ENCODE assay signal across 8 cellular contexts in the genomic region with DNA sequence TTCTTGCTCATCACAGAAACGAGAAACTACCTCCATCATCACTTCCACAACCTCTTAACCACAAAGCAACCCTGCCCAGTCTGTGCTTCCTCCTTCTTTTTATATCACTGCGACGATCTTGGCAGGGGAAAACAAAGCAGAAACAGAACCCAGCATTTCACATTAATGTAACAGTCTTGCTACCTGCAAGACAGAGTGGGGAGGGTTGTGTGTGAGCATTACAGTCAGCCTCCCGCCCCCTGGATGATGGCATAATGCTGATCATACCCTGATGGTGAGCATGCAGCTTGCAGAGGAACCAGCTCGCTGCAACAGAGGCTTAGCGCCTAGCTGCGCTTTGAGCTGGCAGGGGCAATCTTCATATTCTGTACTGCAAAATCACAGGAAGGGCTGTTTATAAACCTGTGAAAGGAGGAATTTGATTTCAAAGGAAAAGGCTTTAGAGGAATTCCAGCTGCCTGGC.
DNase-seq lines count a peak whose midpoint lies in the region; ATAC-seq, FAIRE-seq and TF ChIP-seq lines count a peak whose summit lies in the region.

No MANE protein-coding gene starts in this region.

- no peaks in the 10 kb centered on the region for H3K27me3 ChIP-seq in bronchial epithelial cell (ENCODE audit: control insufficient read depth, insufficient read depth, low read length)

- H3K4me3 ChIP-seq in bronchial epithelial cell (ENCODE audit: low read depth, low read length), result no peak overlapping the region

- no peak for FAIRE-seq in bronchial epithelial cell (lab: Jason Lieb, UNC)

- TF ChIP-seq CTCF in bronchial epithelial cell (IDR thresholded peaks at IDR 0.05; ENCODE audit: insufficient read depth, low read length, severe bottlenecking), result no peak

- ATAC-seq in GM19324 (IDR thresholded peaks at IDR 0.05; ENCODE audit: low FRiP score, unreplicated experiment), result peak; percentile 78
- ATAC-seq in HG03175 (IDR thresholded peaks at IDR 0.05; ENCODE audit: unreplicated experiment), result peak; percentile 80

- H3K36me3 ChIP-seq in bronchial epithelial cell (ENCODE audit: control insufficient read depth, insufficient read depth, low read length), result no peaks in the 10 kb centered on the region

- DNase-seq in T-helper 9 cell, result peak; percentile 19
- DNase-seq in bronchial epithelial cell (ENCODE audit: low read depth), result peak; percentile 47
- DNase-seq in pons (ENCODE audit: low spot score), result peak; percentile 61
- no peak for DNase-seq in SW 1271 (lab: John Stamatoyannopoulos, UW)
- DNase-seq in cerebellar nuclear complex (lab: John Stamatoyannopoulos, UW), result no peak
- DNase-seq in HPDE6-E6E7 (ENCODE audit: extremely low spot score), result no peak

Comparison
In these comparisons a context has a peak if more than half of its experiments do, and no peak if none do; other contexts are left out.
1. DNase-seq: peak in T-helper 9 cell (single experiment), bronchial epithelial cell (single experiment) and pons (single experiment); none in SW 1271 (0 of 2), cerebellar nuclear complex (0 of 2) and HPDE6-E6E7 (single experiment).